ENCODE assay signal across 8 cellular contexts in the genomic region with DNA sequence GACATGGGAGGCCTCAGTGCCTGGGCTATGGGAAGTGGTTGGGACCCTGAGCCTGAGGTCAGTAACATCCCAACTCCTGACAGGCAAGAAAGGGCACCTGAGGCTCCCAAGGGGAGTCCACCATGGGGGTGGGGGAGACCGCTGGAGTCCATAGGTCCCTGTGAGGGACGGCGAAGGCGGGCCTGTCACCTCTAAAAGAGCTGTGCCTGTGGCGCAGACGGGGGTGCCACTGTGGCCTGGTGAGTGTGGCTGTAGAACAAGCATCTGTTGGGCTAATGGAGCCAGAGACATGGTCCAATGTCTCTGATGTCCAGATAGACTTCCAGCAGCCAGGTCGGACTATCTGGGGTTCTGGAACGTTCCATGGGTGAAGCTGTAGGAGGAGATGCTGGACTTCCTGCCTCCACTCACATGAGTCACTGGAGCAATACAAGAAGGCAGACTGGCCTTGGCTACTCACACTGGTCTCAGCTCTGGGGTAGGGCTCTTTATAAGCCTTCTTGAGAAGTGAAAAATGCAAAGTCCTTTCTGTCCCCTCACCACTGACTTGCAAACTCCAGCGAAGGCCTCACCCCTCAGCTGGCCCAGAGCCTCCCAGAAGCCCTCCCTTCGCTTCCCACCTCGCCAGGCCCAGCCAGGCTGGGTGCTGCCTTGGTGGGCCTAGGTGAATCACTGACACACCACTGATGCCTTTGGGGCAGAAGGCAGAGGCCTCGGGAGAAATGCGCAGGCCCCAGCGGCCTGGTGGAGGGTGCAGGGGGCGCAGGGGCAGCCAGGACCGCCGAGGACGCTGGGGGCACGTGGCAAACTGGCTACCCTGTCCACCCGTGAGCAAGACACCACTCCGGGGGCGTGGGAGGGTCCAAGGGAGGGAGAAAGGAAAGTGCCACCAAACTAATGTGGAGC. TPM values are rescaled to one million over a fixed set of nuclear protein-coding genes. Genes with fewer than 3 reads are reported as not detected.
DNase-seq lines count a peak whose midpoint lies in the region; ATAC-seq, FAIRE-seq and TF ChIP-seq lines count a peak whose summit lies in the region.

No MANE protein-coding gene starts in this region.

- FAIRE-seq in kidney (lab: Jason Lieb, UNC), result no peak

- no peaks in the 10 kb centered on the region for H3K27me3 ChIP-seq in KMS-11 (ENCODE audit: insufficient read depth, low read depth)
- no peaks in the 10 kb centered on the region for H3K27me3 ChIP-seq in ascending aorta
- H3K27me3 ChIP-seq in stomach, result no peaks in the 10 kb centered on the region

- H3K36me3 ChIP-seq in KMS-11 (ENCODE audit: insufficient read depth), result no peaks in the 10 kb centered on the region
- no peaks in the 10 kb centered on the region for H3K36me3 ChIP-seq in ascending aorta
- H3K36me3 ChIP-seq in kidney (ENCODE audit: control insufficient read depth in 1 of 2, insufficient read depth in 2 of 2, low read length in 2 of 2), result no peaks in the 10 kb centered on the region
- H3K36me3 ChIP-seq in stomach, result no peaks in the 10 kb centered on the region

- H3K4me3 ChIP-seq in KMS-11 (IDR thresholded peaks at IDR 0.05; ENCODE audit: insufficient read depth, low read depth, low read length) (no peak overlapping the region), ascending aorta (no peak overlapping the region), kidney (ENCODE audit: low read length in 2 of 2) (no peak overlapping the region), stomach (peak overlapping the region in 3 of 4 donors; percentile 37 to 42 (median 38))

- no peak for ATAC-seq in HG03571 (IDR thresholded peaks at IDR 0.05; ENCODE audit: unreplicated experiment)

- peak overlapping the region; percentile 39; the same call in 1 of the 2 replicates for H3K9ac ChIP-seq in KMS-11
- H3K9ac ChIP-seq in kidney (ENCODE audit: low read length in 2 of 2), result no peak overlapping the region

- no peaks in the 10 kb centered on the region for H3K9me3 ChIP-seq in ascending aorta
- H3K9me3 ChIP-seq in kidney (ENCODE audit: control insufficient read depth in 1 of 2, low read length in 2 of 2), result no peaks in the 10 kb centered on the region
- no peaks in the 10 kb centered on the region for H3K9me3 ChIP-seq in stomach

- no peak for TF ChIP-seq POLR2A in stomach (IDR thresholded peaks at IDR 0.05)

- H3K4me1 ChIP-seq in KMS-11 (ENCODE audit: low read depth, poor library complexity, severe bottlenecking) (peaks cover 45% of the 10 kb centered on the region), ascending aorta (peaks cover 0 to 12% of the 10 kb centered on the region in 2 donors), kidney (ENCODE audit: control insufficient read depth in 1 of 2, insufficient read depth in 1 of 2, low read depth in 1 of 2, low read length in 2 of 2) (peaks cover 6 to 10% of the 10 kb centered on the region in 2 donors), stomach (peaks cover 0 to 43% (median 20%) of the 10 kb centered on the region in 4 donors)

- H3K27ac ChIP-seq in KMS-11, result peak overlapping the region; percentile 67
- peak overlapping the region; percentile 65 to 68 for H3K27ac ChIP-seq in ascending aorta
- H3K27ac ChIP-seq in kidney (ENCODE audit: low read depth in 2 of 2, low read length in 2 of 2), result peak overlapping the region; percentile 80 to 83
- peak overlapping the region; percentile 66 to 86 (median 83) for H3K27ac ChIP-seq in stomach

- in situ Hi-C loops in Caki2 (cut with HindIII; ENCODE audit: low pct_unique_long_range_greater_than_20kb, low sequenced_read_pairs), result no loop called here

- DNase-seq in Caki2 (ENCODE audit: low read depth), result peak; percentile 48
- no peak for DNase-seq in ascending aorta (ENCODE audit: low spot score in 2 of 2)
- DNase-seq in kidney, result peak; percentile 74
- DNase-seq in stomach, result peak; percentile 42
- no peak for DNase-seq in NCI-H2107 (lab: John Stamatoyannopoulos, UW)
- DNase-seq in NCI-H2227 treated with DMSO at 0.1 percent for 48 hours (lab: John Stamatoyannopoulos, UW), result no peak

- H3K4me2 ChIP-seq in KMS-11, result no peak overlapping the region

- WGBS in stomach, 5 donors, result 81 to 87% (median 85%) methylated on average over 21 to 22 of the region's 22 CpGs

- H3K79me2 ChIP-seq in KMS-11 (ENCODE audit: insufficient read depth, low read depth), result peaks cover 34% of the 10 kb centered on the region

- peaks cover 17% of the 10 kb centered on the region; the same call in 1 of the 2 replicates for H4K20me1 ChIP-seq in KMS-11 (ENCODE audit: insufficient read depth)

- no peak for TF ChIP-seq CTCF in KMS-11 (conservative IDR thresholded peaks at IDR 0.05; ENCODE audit: low read depth, low read length)
- no peak for TF ChIP-seq CTCF in ascending aorta (IDR thresholded peaks at IDR 0.05)
- TF ChIP-seq CTCF in kidney (IDR thresholded peaks at IDR 0.05; ENCODE audit: borderline replicate concordance, extremely low read depth, insufficient read depth), result no peak
- TF ChIP-seq CTCF in stomach (IDR thresholded peaks at IDR 0.05), result no peak

- peak overlapping the region; percentile 26; the same call in 1 of the 2 replicates for H2AFZ ChIP-seq in KMS-11 (ENCODE audit: low read depth)

- TF ChIP-seq EP300 in stomach (IDR thresholded peaks at IDR 0.05), result no peak

- intact Hi-C loops in ascending aorta (cut with DNase I), result loop anchor here (5.0 kb wide), 1 partner anchor 141 kb away; no protein-coding TSS in a partner anchor
- intact Hi-C loops in kidney (cut with DNase I), result no loop called here
- intact Hi-C loops in stomach (cut with DNase I; ENCODE audit: low total_unique reads), result loop anchor here (10.0 kb wide), 1 partner anchor 139 kb away; no protein-coding TSS in a partner anchor

RNA-seq across cellular contexts. Expression of a gene that starts 1.1 kb away (rescaled TPM):
- total RNA-seq in Caki2 (2014; rRNA removed; shearing (Covaris generic); ENCODE audit: low replicate concordance), result 4.4 and 13.2 TPM in 2 replicates
- total RNA-seq in ascending aorta (12.2 TPM), kidney (35.4 TPM), stomach (10 to 100 TPM in 1 of 5 donors, 1 to 10 TPM in 4; 4.0 to 30.1 (median 7.5) TPM)
- polyA plus RNA-seq in kidney (ENCODE audit: insufficient read depth, low read depth, low replicate concordance) (5.2 TPM), stomach (1 to 10 TPM; 3.5 to 7.0 (median 3.9) TPM)

Comparison
In these comparisons a context has a peak if more than half of its experiments do, and no peak if none do; other contexts are left out.
1. DNase-seq: peak in Caki2 (single experiment), kidney (single experiment) and stomach (single experiment); none in ascending aorta (0 of 2), NCI-H2107 (single experiment) and NCI-H2227 treated with DMSO at 0.1 percent for 48 hours (single experiment).
2. H3K4me3 ChIP-seq: peak in stomach (3 of 4); none in KMS-11 (single experiment), ascending aorta (0 of 2) and kidney (0 of 2).
3. Peak in every context shown above with its lines, with median percentiles within 50 percentile points of each other: H3K27ac ChIP-seq.